22 cellular contexts compared by ENCODE assay signal in the genomic region with DNA sequence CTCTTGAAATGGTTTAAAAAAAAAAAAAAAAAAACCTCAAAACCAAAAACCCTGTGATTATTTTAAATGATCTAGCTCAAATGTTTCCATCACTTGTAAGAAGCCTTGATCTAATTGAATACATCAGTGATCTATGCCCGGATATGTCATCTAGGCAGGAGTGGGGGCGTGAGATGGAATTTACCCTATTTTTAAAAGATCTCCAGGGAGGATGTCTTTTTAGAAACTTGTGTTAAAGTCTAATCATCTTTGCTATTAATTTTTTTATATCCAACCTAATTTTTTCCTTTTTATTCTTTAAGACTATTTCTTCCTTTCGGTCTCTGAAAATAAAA.
DNase-seq lines count a peak whose midpoint lies in the region; ATAC-seq and TF ChIP-seq lines count a peak whose summit lies in the region.
"Had no signal": no experiment of that assay in that cellular context is flagged by ENCODE, and none has a peak within 500 bp of the region (broad histone marks: within the 10 kb centered on the region; RNA-seq: fewer than 3 reads in every experiment).

No MANE protein-coding gene starts in this region.

- peaks cover 64% of the 10 kb centered on the region for H3K4me1 Mint-ChIP-seq in chondrocyte (ENCODE audit: low read depth)
- H3K4me1 Mint-ChIP-seq: CD4-positive, alpha-beta memory T cell had no signal

- no peak for TF ChIP-seq CTCF in right atrium auricular region (IDR thresholded peaks at IDR 0.05)
- no peak for TF ChIP-seq CTCF in chondrocyte (IDR thresholded peaks at IDR 0.05)
- no peak for TF ChIP-seq CTCF in sigmoid colon (IDR thresholded peaks at IDR 0.05)

- intact Hi-C loops in right cardiac atrium (cut with DNase I) (no loop called here), sigmoid colon (cut with DNase I) (no loop called here), aorta (cut with DNase I) (no loop called here)

- H3K4me3 Mint-ChIP-seq in chondrocyte (ENCODE audit: unreplicated experiment): peak overlapping the region; percentile 35
- H3K4me3 Mint-ChIP-seq: activated CD8-positive, alpha-beta T cell treated with anti-CD3 and anti-CD28 coated beads, Interleukin-2, amount 10 ng/mL, durations not matched to agents 7 days and 5 days; CD4-positive, alpha-beta memory T cell; effector memory CD8-positive, alpha-beta T cell had no signal

- H3K36me3 ChIP-seq in right atrium auricular region: peaks cover 79% of the 10 kb centered on the region
- peaks cover 35 to 89% (median 44%) of the 10 kb centered on the region in 4 donors for H3K36me3 ChIP-seq in sigmoid colon
- peaks cover 0 to 16% of the 10 kb centered on the region in 2 donors for H3K36me3 ChIP-seq in aorta (ENCODE audit: control insufficient read depth in 1 of 2, insufficient read depth in 2 of 2, low read length in 1 of 2)
- H3K36me3 ChIP-seq: WERI-Rb-1 had no signal

- H3K27me3 Mint-ChIP-seq in chondrocyte (ENCODE audit: low read depth): peaks cover 1% of the 10 kb centered on the region
- H3K27me3 Mint-ChIP-seq: effector memory CD8-positive, alpha-beta T cell had no signal

- peaks cover 0 to 77% of the 10 kb centered on the region in 2 donors for H3K4me1 ChIP-seq in right atrium auricular region
- H3K4me1 ChIP-seq in right cardiac atrium (ENCODE audit: control insufficient read depth, insufficient read depth, low read length): peaks cover 27% of the 10 kb centered on the region
- peaks cover 0 to 98% (median 84%) of the 10 kb centered on the region in 4 donors for H3K4me1 ChIP-seq in sigmoid colon
- H3K4me1 ChIP-seq in aorta (ENCODE audit: control insufficient read depth in 1 of 2, insufficient read depth in 2 of 2, low read length in 2 of 2): peaks cover 6 to 29% of the 10 kb centered on the region in 2 donors

- H3K27ac ChIP-seq in right atrium auricular region (peak overlapping the region; percentile 95 to 99), right cardiac atrium (ENCODE audit: low read length) (no peak overlapping the region), sigmoid colon (peak overlapping the region; percentile 47 to 98 (median 84)), aorta (ENCODE audit: low read depth in 1 of 2, low read length in 2 of 2) (peak overlapping the region; percentile 7 to 93)
- H3K27ac ChIP-seq: WERI-Rb-1 had no signal

- ATAC-seq in right cardiac atrium (no peak), aorta (ENCODE audit: low FRiP score) (no peak)
- ATAC-seq: activated CD8-positive, alpha-beta T cell treated with anti-CD3 and anti-CD28 coated beads, Interleukin-2, amount 10 ng/mL, durations not matched to agents 7 days and 5 days; effector memory CD8-positive, alpha-beta T cell had no signal

- no peak for DNase-seq in right atrium auricular region (ENCODE audit: low spot score)
- DNase-seq in right cardiac atrium: no peak
- no peak for DNase-seq in chondrocyte (ENCODE audit: low spot score)
- no peak for DNase-seq in sigmoid colon
- DNase-seq in aorta: no peak
- DNase-seq in SIG-M5 treated with dmso at 0.1 percent for 504 hours (lab: John Stamatoyannopoulos, UW; ENCODE audit: unreplicated experiment): no peak
- no peak for DNase-seq in COLO668 (lab: John Stamatoyannopoulos, UW; ENCODE audit: unreplicated experiment)
- DNase-seq in T-helper 9 cell: no peak
- DNase-seq: activated CD4-positive, alpha-beta T cell treated with anti-CD3 and anti-CD28 coated beads for 4 hours; activated CD8-positive, alpha-beta T cell treated with anti-CD3 and anti-CD28 coated beads, Interleukin-2, amount 10 ng/mL, durations not matched to agents 7 days and 5 days; activated naive CD4-positive, alpha-beta T cell treated with anti-CD3 and anti-CD28 coated beads, Interleukin-2, amount 50 U/mL, for 16 hours; AML-193; amniotic stem cell; CD4-positive, alpha-beta memory T cell; cortex of kidney; effector memory CD8-positive, alpha-beta T cell; NCI-H748 treated with DMSO at 0.1 percent for 48 hours; Peyer's patch; stimulated activated CD4-positive, alpha-beta T cell treated with anti-CD3 and anti-CD28 coated beads, Interleukin-15, amount 100 ng/mL, for 24 hours; stimulated activated CD4-positive, alpha-beta T cell treated with anti-CD3 and anti-CD28 coated beads, Interleukin-4, amount 100 ng/mL, for 4 hours; WERI-Rb-1 had no signal

- TF ChIP-seq EP300 in sigmoid colon (IDR thresholded peaks at IDR 0.05): no peak

- no peaks in the 10 kb centered on the region for H3K9me3 Mint-ChIP-seq in chondrocyte (ENCODE audit: low read depth)
- H3K9me3 Mint-ChIP-seq: activated T-helper 2 cell treated with anti-CD3 and anti-CD28 coated beads, Interferon-gamma antibody, Interleukin-2, Interleukin-4, amounts not matched to agents 10 μg/mL and 5 μg/mL and 100 μg/mL, durations not matched to agents 14 hours and 24 hours and 36 hours; CD4-positive, alpha-beta memory T cell; effector memory CD8-positive, alpha-beta T cell had no signal

- no peaks in the 10 kb centered on the region for H3K9me3 ChIP-seq in right atrium auricular region
- no peaks in the 10 kb centered on the region for H3K9me3 ChIP-seq in right cardiac atrium (ENCODE audit: control insufficient read depth, low read length)
- H3K9me3 ChIP-seq in sigmoid colon: no peaks in the 10 kb centered on the region
- no peaks in the 10 kb centered on the region for H3K9me3 ChIP-seq in aorta (ENCODE audit: control insufficient read depth, low read length)
- H3K9me3 ChIP-seq: Peyer's patch had no signal

- H3K4me3 ChIP-seq in right atrium auricular region (no peak overlapping the region), right cardiac atrium (ENCODE audit: low read length) (no peak overlapping the region), sigmoid colon (no peak overlapping the region), aorta (ENCODE audit: low read length in 2 of 2) (no peak overlapping the region)
- H3K4me3 ChIP-seq: Peyer's patch had no signal

- peak overlapping the region; percentile 82 for H3K27ac Mint-ChIP-seq in chondrocyte (ENCODE audit: unreplicated experiment)
- H3K27ac Mint-ChIP-seq: activated CD8-positive, alpha-beta T cell treated with anti-CD3 and anti-CD28 coated beads, Interleukin-2, amount 10 ng/mL, durations not matched to agents 7 days and 5 days; activated T-helper 2 cell treated with anti-CD3 and anti-CD28 coated beads, Interferon-gamma antibody, Interleukin-2, Interleukin-4, amounts not matched to agents 10 μg/mL and 5 μg/mL and 100 μg/mL, durations not matched to agents 14 hours and 24 hours and 36 hours; CD4-positive, alpha-beta memory T cell; effector memory CD8-positive, alpha-beta T cell had no signal

- no peaks in the 10 kb centered on the region for H3K27me3 ChIP-seq in right atrium auricular region
- no peaks in the 10 kb centered on the region for H3K27me3 ChIP-seq in right cardiac atrium (ENCODE audit: control insufficient read depth, insufficient read depth)
- H3K27me3 ChIP-seq in sigmoid colon: no peaks in the 10 kb centered on the region
- H3K27me3 ChIP-seq in aorta (ENCODE audit: control insufficient read depth in 1 of 2, insufficient read depth in 2 of 2, low read length in 1 of 2): no peaks in the 10 kb centered on the region
- H3K27me3 ChIP-seq: Peyer's patch had no signal

- no peak for TF ChIP-seq POLR2A in sigmoid colon (IDR thresholded peaks at IDR 0.05)

- peaks cover 1% of the 10 kb centered on the region for H3K36me3 Mint-ChIP-seq in chondrocyte (ENCODE audit: low read depth)
- H3K36me3 Mint-ChIP-seq: CD4-positive, alpha-beta memory T cell had no signal

- 66% methylated on average over 3 of the region's 3 CpGs for WGBS in right cardiac atrium
- WGBS in sigmoid colon, 2 donors: 84 to 88% methylated on average over 3 of the region's 3 CpGs
- 19 to 27% methylated on average over 3 of the region's 3 CpGs for WGBS in aorta, 2 donors
